8 cellular contexts compared by ENCODE assay signal in genomic region chr11:108498816-108499408, GRCh38. TPM values are rescaled to one million over a fixed set of nuclear protein-coding genes. Genes with fewer than 3 reads are reported as not detected.
A peak's percentile ranks its signal among the peaks of the same experiment; 100 is the strongest.
DNase-seq lines count a peak whose midpoint lies in the region; ATAC-seq and TF ChIP-seq lines count a peak whose summit lies in the region.

No MANE protein-coding gene starts in this region.

- no peaks in the 10 kb centered on the region for H3K9me3 Mint-ChIP-seq in T-helper 1 cell treated with Interleukin-12 subunit alpha and Interleukin-12 subunit beta and Interleukin-4 antibody, amounts not matched to agents 30 μg/mL and 1 μg/mL, for 36 hours

- H3K4me1 ChIP-seq in left lung = peaks cover 0 to 13% of the 10 kb centered on the region in 2 donors
- H3K4me1 ChIP-seq in thoracic aorta (ENCODE audit: control insufficient read depth in 1 of 2, low read depth in 2 of 2) = peaks cover 0 to 19% of the 10 kb centered on the region in 2 donors

- TF ChIP-seq CTCF in astrocyte of the spinal cord (IDR thresholded peaks at IDR 0.05; ENCODE audit: low read depth, low read length) (no peak), left lung (IDR thresholded peaks at IDR 0.05) (no peak), thoracic aorta (IDR thresholded peaks at IDR 0.05) (no peak)

- in situ Hi-C loops in astrocyte of the spinal cord (cut with HindIII; ENCODE audit: low sequenced_read_pairs) = no loop called here

- H3K27ac ChIP-seq in left lung = peak overlapping the region; percentile 96 to 98
- H3K27ac ChIP-seq in thoracic aorta = peak overlapping the region; percentile 95 to 98

- DNase-seq in T-helper 1 cell (no peak), astrocyte of the spinal cord (ENCODE audit: low read depth, low spot score) (no peak), left lung (no peak), thoracic aorta (ENCODE audit: low spot score) (no peak), NCI-H2227 treated with DMSO at 0.1 percent for 48 hours (lab: John Stamatoyannopoulos, UW) (no peak), NCI-H1092 (lab: John Stamatoyannopoulos, UW) (no peak)
- no peak for DNase-seq in activated CD4-positive, CD25-positive, alpha-beta regulatory T cell treated with anti-CD3 and anti-CD28 coated beads, Interleukin-2, amount 50 U/mL, for 72 hours

- no peak for ATAC-seq in left lung
- ATAC-seq in thoracic aorta (ENCODE audit: insufficient number of reproducible peaks, low FRiP score, low read depth) = no peak

- peaks cover 7% of the 10 kb centered on the region for H3K27me3 Mint-ChIP-seq in T-helper 1 cell treated with Interleukin-12 subunit alpha and Interleukin-12 subunit beta and Interleukin-4 antibody, amounts not matched to agents 30 μg/mL and 1 μg/mL, for 36 hours (ENCODE audit: low read depth)

- H3K36me3 ChIP-seq in left lung (no peaks in the 10 kb centered on the region), thoracic aorta (no peaks in the 10 kb centered on the region)

- peak overlapping the region; percentile 92 for H3K4me3 Mint-ChIP-seq in T-helper 1 cell treated with Interleukin-12 subunit alpha and Interleukin-12 subunit beta and Interleukin-4 antibody, amounts not matched to agents 30 μg/mL and 1 μg/mL, for 36 hours

- peak overlapping the region; percentile 95 for H3K27ac Mint-ChIP-seq in T-helper 1 cell treated with Interleukin-12 subunit alpha and Interleukin-12 subunit beta and Interleukin-4 antibody, amounts not matched to agents 30 μg/mL and 1 μg/mL, for 36 hours

- peaks cover 6% of the 10 kb centered on the region for H3K36me3 Mint-ChIP-seq in T-helper 1 cell treated with Interleukin-12 subunit alpha and Interleukin-12 subunit beta and Interleukin-4 antibody, amounts not matched to agents 30 μg/mL and 1 μg/mL, for 36 hours (ENCODE audit: low read depth)

- intact Hi-C loops in left lung (cut with DNase I) = no loop called here

- H3K4me3 ChIP-seq in astrocyte of the spinal cord (ENCODE audit: low read depth, low read length) (peak overlapping the region; percentile 53), left lung (peak overlapping the region; percentile 62 to 63), thoracic aorta (peak overlapping the region; percentile 79)

- peaks cover 22% of the 10 kb centered on the region for H3K4me1 Mint-ChIP-seq in T-helper 1 cell treated with Interleukin-12 subunit alpha and Interleukin-12 subunit beta and Interleukin-4 antibody, amounts not matched to agents 30 μg/mL and 1 μg/mL, for 36 hours (ENCODE audit: low read depth)

- H3K9me3 ChIP-seq in left lung = no peaks in the 10 kb centered on the region
- H3K9me3 ChIP-seq in thoracic aorta = no peaks in the 10 kb centered on the region

- H3K27me3 ChIP-seq in left lung (no peaks in the 10 kb centered on the region), thoracic aorta (replicated peaks; ENCODE audit: insufficient read depth) (no peaks in the 10 kb centered on the region)

RNA-seq across cellular contexts. Expression of gene POGLUT3, which starts 0.7 kb away (rescaled TPM):
- total RNA-seq in left lung (10 to 100 TPM; 27.4 to 38.0 TPM), thoracic aorta (10 to 100 TPM; 36.1 to 60.1 TPM)

RNA-seq across cellular contexts. Expression of gene C11orf65, which starts 31.6 kb away (rescaled TPM):
- total RNA-seq in left lung = under 1 TPM; 0.37 to 0.64 TPM
- not detected for total RNA-seq in thoracic aorta
